ENCODE assay signal across 20 cellular contexts in the genomic region with DNA sequence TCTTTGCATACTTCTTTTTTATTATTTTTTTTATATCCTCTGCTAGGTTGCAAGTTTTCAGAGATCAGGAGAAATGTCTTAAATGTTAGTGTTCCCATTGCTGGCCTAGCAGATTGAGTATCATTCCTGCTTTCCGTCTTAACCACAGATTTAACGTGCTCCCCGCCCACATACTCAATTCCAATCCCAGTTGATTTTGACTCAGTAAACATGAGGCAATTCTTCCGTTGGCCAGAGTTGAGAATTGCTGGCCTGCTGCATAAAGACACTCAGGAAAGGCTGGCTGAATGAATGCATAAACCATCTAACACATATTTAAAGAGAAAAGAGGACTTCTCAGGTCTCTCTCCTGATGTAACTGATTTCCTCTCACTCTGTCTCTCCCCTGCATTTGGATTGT. TPM values are rescaled to one million over a fixed set of nuclear protein-coding genes. Genes with fewer than 3 reads are reported as not detected.
DNase-seq lines count a peak whose midpoint lies in the region; ATAC-seq and TF ChIP-seq lines count a peak whose summit lies in the region.
"Had no signal": no experiment of that assay in that cellular context is flagged by ENCODE, and none has a peak within 500 bp of the region (broad histone marks: within the 10 kb centered on the region; RNA-seq: fewer than 3 reads in every experiment).

No MANE protein-coding gene starts in this region.

- POLR2A ChIA-PET in AG04449 (lab: Yijun Ruan, JAX), result no interaction called here

- CTCF ChIA-PET in AG04449 (lab: Yijun Ruan, JAX), result interaction anchor here (2.0 kb wide), 1 partner anchor 11 kb away, joined by 8 read pairs; no protein-coding TSS in a partner anchor

- no peak for ATAC-seq in GM18511 (IDR thresholded peaks at IDR 0.05; ENCODE audit: unreplicated experiment)

- TF ChIP-seq CTCF in AG04449 (IDR thresholded peaks at IDR 0.05; ENCODE audit: insufficient read depth, low read length, missing control alignments), result no peak
- TF ChIP-seq CTCF in astrocyte of the cerebellum (IDR thresholded peaks at IDR 0.05; ENCODE audit: low read depth, low read length, missing control alignments), result no peak
- TF ChIP-seq CTCF in fibroblast of villous mesenchyme (IDR thresholded peaks at IDR 0.05; ENCODE audit: insufficient read depth, low read depth, low read length), result no peak

- peak; percentile 38 for DNase-seq in AG04449 (ENCODE audit: low read depth, low spot score)
- peak; percentile 29 for DNase-seq in GM04504 (ENCODE audit: low read depth)
- peak; percentile 9 for DNase-seq in astrocyte of the cerebellum (ENCODE audit: low read depth)
- peak; percentile 53 for DNase-seq in fibroblast of villous mesenchyme (ENCODE audit: low read depth)
- DNase-seq in NCI-H1417 treated with DMSO at 0.1 percent for 48 hours (lab: John Stamatoyannopoulos, UW), result no peak
- DNase-seq in NCI-H524 treated with DMSO at 0.1 percent for 48 hours (lab: John Stamatoyannopoulos, UW), result no peak
- no peak for DNase-seq in NCI-H187 (lab: John Stamatoyannopoulos, UW)
- DNase-seq: ACHN; activated CD4-positive, alpha-beta T cell treated with anti-CD3 and anti-CD28 coated beads for 1 hour; activated CD8-positive, alpha-beta memory T cell treated with anti-CD3 and anti-CD28 coated beads, Interleukin-2, amount 50 U/mL, for 48 hours; activated naive CD4-positive, alpha-beta T cell treated with Interleukin-2 at 50 U/mL for 16 hours; Caco-2; GDM1; NCI-H1694 treated with DMSO at 0.1 percent for 48 hours; stimulated activated CD4-positive, alpha-beta T cell treated with anti-CD3 and anti-CD28 coated beads, Interleukin-2, amount 100 ng/mL, for 24 hours; substantia nigra; T-helper 9 cell had no signal

- no peak overlapping the region for H3K4me3 ChIP-seq in AG04449 (ENCODE audit: low read depth, low read length)
- no peak overlapping the region for H3K4me3 ChIP-seq in astrocyte of the cerebellum (ENCODE audit: low read depth, low read length)
- H3K4me3 ChIP-seq in fibroblast of villous mesenchyme (ENCODE audit: low read depth, low read length), result no peak overlapping the region
- H3K4me3 ChIP-seq: neural progenitor cell, SJSA1 had no signal

- in situ Hi-C loops in astrocyte of the cerebellum (cut with HindIII; ENCODE audit: low sequenced_read_pairs), result no loop called here

RNA-seq across cellular contexts. Expression of gene PLPP6, which starts 46.8 kb away (rescaled TPM):
- total RNA-seq in fibroblast of villous mesenchyme, result 6.4 and 8.2 TPM in 2 replicates

RNA-seq across cellular contexts. Expression of gene SPATA6L, which starts 51.0 kb away (rescaled TPM):
- 0.43 and 0.64 TPM in 2 replicates for total RNA-seq in fibroblast of villous mesenchyme

Comparison
In these comparisons a context has a peak if more than half of its experiments do, and no peak if none do; other contexts are left out.
1. DNase-seq: peak in AG04449 (single experiment), GM04504 (single experiment), astrocyte of the cerebellum (single experiment) and fibroblast of villous mesenchyme (single experiment); none in NCI-H1417 treated with DMSO at 0.1 percent for 48 hours (single experiment), NCI-H524 treated with DMSO at 0.1 percent for 48 hours (single experiment) and NCI-H187 (0 of 2).